9 cellular contexts compared by ENCODE assay signal in genomic region chr3:32733631-32734229, GRCh38. TPM values are rescaled to one million over a fixed set of nuclear protein-coding genes. Genes with fewer than 3 reads are reported as not detected.
DNase-seq lines count a peak whose midpoint lies in the region; ATAC-seq, FAIRE-seq and TF ChIP-seq lines count a peak whose summit lies in the region.
"Had no signal": no experiment of that assay in that cellular context is flagged by ENCODE, and none has a peak within 500 bp of the region (broad histone marks: within the 10 kb centered on the region; RNA-seq: fewer than 3 reads in every experiment).

No MANE protein-coding gene starts in this region.

- intact Hi-C loops in HCT116 (cut with micrococcal nuclease), result loop anchor here (1.0 to 10.0 kb wide), 3 partner anchors 201 to 341 kb away; no protein-coding TSS in a partner anchor

- no peaks in the 10 kb centered on the region for H3K9me3 Mint-ChIP-seq in activated CD4-positive, alpha-beta memory T cell treated with anti-CD3 and anti-CD28 coated beads, Interleukin-2, amount 10 ng/mL, durations not matched to agents 7 days and 5 days
- H3K9me3 Mint-ChIP-seq: IgD-negative memory B cell had no signal

- H3K4me3 Mint-ChIP-seq in activated CD4-positive, alpha-beta memory T cell treated with anti-CD3 and anti-CD28 coated beads, Interleukin-2, amount 10 ng/mL, durations not matched to agents 7 days and 5 days, result no peak overlapping the region
- H3K4me3 Mint-ChIP-seq: IgD-negative memory B cell had no signal

- H3K27me3 ChIP-seq in HCT116 (ENCODE audit: insufficient read depth, low read length) (no peaks in the 10 kb centered on the region), parathyroid adenoma (ENCODE audit: control insufficient read depth, insufficient read depth, low read length) (no peaks in the 10 kb centered on the region)

- H3K9me3 ChIP-seq in HCT116 (ENCODE audit: control insufficient read depth in 1 of 2, insufficient read depth in 1 of 2, low read depth in 1 of 2, low read length in 2 of 2) (no peaks in the 10 kb centered on the region), parathyroid adenoma (ENCODE audit: control insufficient read depth, low read length) (no peaks in the 10 kb centered on the region)

- TF ChIP-seq CTCF in HCT116 (IDR thresholded peaks at IDR 0.05 in 2 of 3, conservative IDR thresholded peaks at IDR 0.05 in 1 of 3; ENCODE audit: borderline replicate concordance in 1 of 3, insufficient read depth in 1 of 3, low read depth in 2 of 3, low read length in 2 of 3), result peak; percentile 43 to 75 (median 72); a peak in 4 of 6 replicates
- TF ChIP-seq CTCF in epithelial cell of esophagus (IDR thresholded peaks at IDR 0.05; ENCODE audit: insufficient read depth, low read depth, low read length, missing control alignments), result peak; percentile 68
- TF ChIP-seq CTCF in parathyroid adenoma (IDR thresholded peaks at IDR 0.05), result peak; percentile 52

- no TSS peak for BruUV-seq in HCT116 (replicated peaks; lab: Mats Ljungman, UMichigan)

- TF ChIP-seq POLR2A in HCT116 (IDR thresholded peaks at IDR 0.05; ENCODE audit: borderline replicate concordance, extremely low read depth, insufficient read depth, insufficient read length) (no peak), GM18505 (IDR thresholded peaks at IDR 0.05; ENCODE audit: borderline replicate concordance, extremely low read depth, insufficient read depth, insufficient read length) (no peak)

- H2AFZ ChIP-seq in HCT116 (ENCODE audit: low read depth, low read length, poor library complexity, severe bottlenecking) (no peak overlapping the region), parathyroid adenoma (no peak overlapping the region)

- no peaks in the 10 kb centered on the region for H3K9me2 ChIP-seq in HCT116 (ENCODE audit: insufficient read depth)

- no peak overlapping the region for H3K27ac Mint-ChIP-seq in activated CD4-positive, alpha-beta memory T cell treated with anti-CD3 and anti-CD28 coated beads, Interleukin-2, amount 10 ng/mL, durations not matched to agents 7 days and 5 days
- H3K27ac Mint-ChIP-seq: IgD-negative memory B cell had no signal

- peaks cover 5 to 19% of the 10 kb centered on the region in 2 experiments for H3K36me3 ChIP-seq in HCT116 (ENCODE audit: control insufficient read depth in 1 of 2, insufficient read depth in 2 of 2, low read length in 2 of 2)
- H3K36me3 ChIP-seq in parathyroid adenoma (ENCODE audit: control insufficient read depth, insufficient read depth, low read length), result no peaks in the 10 kb centered on the region

- TF ChIP-seq RAD21 in HCT116 (IDR thresholded peaks at IDR 0.05; ENCODE audit: low read depth), result peak; percentile 73

- H3K27ac ChIP-seq in HCT116 (ENCODE audit: low read depth, low read length) (no peak overlapping the region), parathyroid adenoma (no peak overlapping the region)

- peak; percentile 32 for DNase-seq in CD1c-positive myeloid dendritic cell (ENCODE audit: extremely low spot score)
- peak; percentile 19 for DNase-seq in HCT116 (ENCODE audit: low read depth, low spot score)
- peak; percentile 26 for DNase-seq in RCC 7860 (ENCODE audit: low spot score)
- peak; percentile 51 for DNase-seq in epithelial cell of esophagus (ENCODE audit: low read depth)
- no peak for DNase-seq in activated CD4-positive, alpha-beta memory T cell treated with anti-CD3 and anti-CD28 coated beads, Interleukin-2, amount 10 ng/mL, durations not matched to agents 7 days and 5 days

- ATAC-seq in HCT116 (peak; percentile 72), GM18505 (IDR thresholded peaks at IDR 0.05; ENCODE audit: unreplicated experiment) (no peak), GM19452 (IDR thresholded peaks at IDR 0.05; ENCODE audit: unreplicated experiment) (no peak)

- H3K79me2 ChIP-seq in HCT116 (ENCODE audit: insufficient read depth, low read length) (peaks cover 5% of the 10 kb centered on the region; the same call in 1 of the 2 replicates), parathyroid adenoma (no peaks in the 10 kb centered on the region)

- no peaks in the 10 kb centered on the region for H3K4me1 ChIP-seq in HCT116 (ENCODE audit: control insufficient read depth in 1 of 2, insufficient read depth in 2 of 2, low read length in 2 of 2)
- no peaks in the 10 kb centered on the region for H3K4me1 ChIP-seq in parathyroid adenoma

- H3K36me3 Mint-ChIP-seq in activated CD4-positive, alpha-beta memory T cell treated with anti-CD3 and anti-CD28 coated beads, Interleukin-2, amount 10 ng/mL, durations not matched to agents 7 days and 5 days (ENCODE audit: low read depth), result peaks cover 25% of the 10 kb centered on the region

- CTCF ChIA-PET in HCT116 (lab: Charles Lee), result no interaction called here
- CTCF ChIA-PET in activated CD4-positive, alpha-beta memory T cell treated with anti-CD3 and anti-CD28 coated beads, Interleukin-2, amount 10 ng/mL, durations not matched to agents 7 days and 5 days (lab: Charles Lee), result interaction anchor here (1.4 to 2.9 kb wide), 4 partner anchors 48 to 201 kb away, joined by 3 to 14 read pairs (median 10); no protein-coding TSS in a partner anchor

- peak; percentile 62 for FAIRE-seq in RCC 7860 (lab: Jason Lieb, UNC)

- no peaks in the 10 kb centered on the region for H3K4me1 Mint-ChIP-seq in activated CD4-positive, alpha-beta memory T cell treated with anti-CD3 and anti-CD28 coated beads, Interleukin-2, amount 10 ng/mL, durations not matched to agents 7 days and 5 days
- H3K4me1 Mint-ChIP-seq: IgD-negative memory B cell had no signal

- H4K20me1 ChIP-seq in HCT116 (ENCODE audit: insufficient read depth), result no peaks in the 10 kb centered on the region

- POLR2A ChIA-PET in HCT116 (lab: Charles Lee), result no interaction called here
- POLR2A ChIA-PET in activated CD4-positive, alpha-beta memory T cell treated with anti-CD3 and anti-CD28 coated beads, Interleukin-2, amount 10 ng/mL, durations not matched to agents 7 days and 5 days (lab: Charles Lee), result no interaction called here

- RAD21 ChIA-PET in HCT116 (lab: Charles Lee; ENCODE audit: low non-redundant PET in 1 of 2, low total read pairs in 2 of 2, uncharacterized antibody in 2 of 2, unreplicated experiment in 2 of 2), result interaction anchor here in 1 of 2 experiments (0.6 kb wide), 1 partner anchor 126 kb away, joined by 3 read pairs; no protein-coding TSS in a partner anchor

- H3K4me3 ChIP-seq in HCT116 (replicated peaks in 1 of 2; ENCODE audit: low read depth in 1 of 2, low read length in 2 of 2) (no peak overlapping the region), epithelial cell of esophagus (ENCODE audit: low read length) (no peak overlapping the region), parathyroid adenoma (ENCODE audit: low read depth, low read length) (no peak overlapping the region)

- H3K9ac ChIP-seq in HCT116 (ENCODE audit: low read length), result no peak overlapping the region
- H3K9ac ChIP-seq in parathyroid adenoma, result no peak overlapping the region

- no peaks in the 10 kb centered on the region for H3K27me3 Mint-ChIP-seq in activated CD4-positive, alpha-beta memory T cell treated with anti-CD3 and anti-CD28 coated beads, Interleukin-2, amount 10 ng/mL, durations not matched to agents 7 days and 5 days
- H3K27me3 Mint-ChIP-seq: IgD-negative memory B cell had no signal

- H3K4me2 ChIP-seq in HCT116 (ENCODE audit: low read length) (no peak overlapping the region), parathyroid adenoma (ENCODE audit: low read length) (no peak overlapping the region)

TF ChIP-seq in HCT116, 20 proteins besides CTCF, POLR2A, EP300 and RAD21:
- TF ChIP-seq REST (IDR thresholded peaks at IDR 0.05; ENCODE audit: low read depth) (no peak), YY1 (IDR thresholded peaks at IDR 0.05; ENCODE audit: extremely low read depth, insufficient replicate concordance, low read depth, low read length) (no peak), EZH2 (IDR thresholded peaks at IDR 0.05) (no peak), CBX3 (IDR thresholded peaks at IDR 0.05; ENCODE audit: low read depth) (no peak), ATF3 (IDR thresholded peaks at IDR 0.05) (no peak), ZFX (IDR thresholded peaks at IDR 0.05) (no peak), CEBPB (IDR thresholded peaks at IDR 0.05; ENCODE audit: low read depth) (no peak), EZH2phosphoT487 (IDR thresholded peaks at IDR 0.05; ENCODE audit: borderline replicate concordance) (no peak)

RNA-seq across cellular contexts. Expression of gene CNOT10, which starts 48.7 kb away (rescaled TPM):
- total RNA-seq in HCT116 (2021; ENCODE audit: unreplicated experiment), result 47.4 TPM
- 23.0 and 28.4 TPM in 2 replicates for polyA plus RNA-seq in HCT116 (2012)
- total RNA-seq in activated CD4-positive, alpha-beta memory T cell treated with anti-CD3 and anti-CD28 coated beads, Interleukin-2, amount 10 ng/mL, durations not matched to agents 7 days and 5 days, result 10 to 100 TPM; 44.2 to 45.8 TPM
